In genomic region chr19:728011-728410, GRCh38 we compare ENCODE assay signal across 20 cellular contexts. TPM values are rescaled to one million over a fixed set of nuclear protein-coding genes. Genes with fewer than 3 reads are reported as not detected.
DNase-seq lines count a peak whose midpoint lies in the region; ATAC-seq, FAIRE-seq and TF ChIP-seq lines count a peak whose summit lies in the region.
"Had no signal": no experiment of that assay in that cellular context is flagged by ENCODE, and none has a peak within 500 bp of the region (broad histone marks: within the 10 kb centered on the region; RNA-seq: fewer than 3 reads in every experiment).

No MANE protein-coding gene starts in this region.

- intact Hi-C loops in esophagus muscularis mucosa (cut with DNase I): no loop called here
- intact Hi-C loops in HepG2 (cut with micrococcal nuclease; ENCODE audit: unreplicated experiment): no loop called here
- intact Hi-C loops in thyroid gland (cut with DNase I): no loop called here
- intact Hi-C loops in Calu3 (cut with micrococcal nuclease; ENCODE audit: unreplicated experiment): no loop called here

- no TSS peak for BruUV-seq in HepG2 (replicated peaks; lab: Mats Ljungman, UMichigan)
- BruUV-seq in Calu3 (replicated peaks; lab: Mats Ljungman, UMichigan): no TSS peak

- no peak overlapping the region for H2AFZ ChIP-seq in HepG2 (ENCODE audit: low read length)

- no peak overlapping the region for H3K9ac ChIP-seq in HepG2 (ENCODE audit: insufficient read depth, low read depth, low read length)

- POLR2A ChIA-PET in HepG2 (lab: Yijun Ruan, JAX): no interaction called here

- H3K27me3 ChIP-seq in SJCRH30: no peaks in the 10 kb centered on the region
- H3K27me3 ChIP-seq in esophagus muscularis mucosa: no peaks in the 10 kb centered on the region
- H3K27me3 ChIP-seq in HepG2 (ENCODE audit: control insufficient read depth in 1 of 2, insufficient read depth in 2 of 2, low read length in 2 of 2): no peaks in the 10 kb centered on the region
- H3K27me3 ChIP-seq in thyroid gland: no peaks in the 10 kb centered on the region

- no peaks in the 10 kb centered on the region for H3K36me3 ChIP-seq in SJCRH30
- H3K36me3 ChIP-seq in esophagus muscularis mucosa: peaks cover 0 to 46% (median 38%) of the 10 kb centered on the region in 4 donors
- no peaks in the 10 kb centered on the region for H3K36me3 ChIP-seq in HepG2 (replicated peaks in 1 of 2; ENCODE audit: control insufficient read depth in 1 of 2, insufficient read depth in 2 of 2, low read length in 2 of 2)
- no peaks in the 10 kb centered on the region for H3K36me3 ChIP-seq in thyroid gland

- H3K27me3 Mint-ChIP-seq in stimulated activated memory B cell treated with anti-CD40 and anti-IgM and Interleukin-4, amounts not matched to agents 10 μg/mL and 1 μg/mL and 100 μg/mL, for 72 hours: peaks cover 53% of the 10 kb centered on the region
- peaks cover 3% of the 10 kb centered on the region for H3K27me3 Mint-ChIP-seq in Calu3 (ENCODE audit: unreplicated experiment)
- H3K27me3 Mint-ChIP-seq: activated CD4-positive, alpha-beta T cell treated with anti-CD3 and anti-CD28 coated beads, Interleukin-2, amount 10 ng/mL, durations not matched to agents 24 days and 14 days had no signal

- 55% methylated on average over 14 of the region's 26 CpGs for WGBS in esophagus muscularis mucosa
- WGBS in HepG2 (ENCODE audit: low lambda C conversion rate): 91% methylated on average over 18 of the region's 26 CpGs
- WGBS in thyroid gland, 2 donors: 75 to 79% methylated on average over 18 to 26 of the region's 26 CpGs

- FAIRE-seq in HepG2 (lab: Jason Lieb, UNC): no peak
- no peak for FAIRE-seq in HTR-8/SVneo (lab: Jason Lieb, UNC)
- FAIRE-seq: G401.6 had no signal

- ATAC-seq in HepG2 (peak; percentile 16; the same call in 1 of the 3 replicates), HG03469 (IDR thresholded peaks at IDR 0.05; ENCODE audit: unreplicated experiment) (no peak)
- no peak for ATAC-seq in stimulated activated memory B cell treated with anti-CD40 and anti-IgM and Interleukin-4, amounts not matched to agents 10 μg/mL and 1 μg/mL and 100 μg/mL, for 72 hours

- H3K27ac ChIP-seq in SJCRH30: peak overlapping the region; percentile 37; the same call in 1 of the 2 replicates
- H3K27ac ChIP-seq in esophagus muscularis mucosa (replicated peaks in 1 of 4): peak overlapping the region; percentile 58 to 80 (median 74)
- H3K27ac ChIP-seq in HepG2 (ENCODE audit: extremely low read length, insufficient read depth, low read length): no peak overlapping the region
- peak overlapping the region; percentile 15 to 70 (median 52) for H3K27ac ChIP-seq in thyroid gland
- H3K27ac ChIP-seq: C4-2B had no signal

- TF ChIP-seq RAD21 in HepG2 (CRISPR knock-in tag; IDR thresholded peaks at IDR 0.05): no peak

- H3K4me3 ChIP-seq in SJCRH30: peak overlapping the region; percentile 31
- H3K4me3 ChIP-seq in esophagus muscularis mucosa: no peak overlapping the region
- H3K4me3 ChIP-seq in HepG2 (replicated peaks in 1 of 3; ENCODE audit: insufficient read depth in 1 of 3, low read depth in 2 of 3, low read length in 3 of 3): no peak overlapping the region
- no peak overlapping the region for H3K4me3 ChIP-seq in thyroid gland (replicated peaks in 1 of 3)

- H3K79me2 ChIP-seq in HepG2 (ENCODE audit: insufficient read depth, low read length): no peaks in the 10 kb centered on the region

- H3K27ac Mint-ChIP-seq in stimulated activated memory B cell treated with anti-CD40 and anti-IgM and Interleukin-4, amounts not matched to agents 10 μg/mL and 1 μg/mL and 100 μg/mL, for 72 hours: no peak overlapping the region
- no peak overlapping the region for H3K27ac Mint-ChIP-seq in Calu3 (ENCODE audit: unreplicated experiment)
- H3K27ac Mint-ChIP-seq: activated CD4-positive, alpha-beta T cell treated with anti-CD3 and anti-CD28 coated beads, Interleukin-2, amount 10 ng/mL, durations not matched to agents 24 days and 14 days; activated T-helper 2 cell treated with anti-CD3 and anti-CD28 coated beads, Interferon-gamma antibody, Interleukin-2, Interleukin-4, amounts not matched to agents 10 μg/mL and 5 μg/mL and 100 μg/mL, durations not matched to agents 14 hours and 24 hours and 36 hours; mesothelial cell of epicardium had no signal

- peaks cover 9% of the 10 kb centered on the region for H3K4me1 Mint-ChIP-seq in stimulated activated memory B cell treated with anti-CD40 and anti-IgM and Interleukin-4, amounts not matched to agents 10 μg/mL and 1 μg/mL and 100 μg/mL, for 72 hours
- peaks cover 2% of the 10 kb centered on the region for H3K4me1 Mint-ChIP-seq in Calu3 (ENCODE audit: low read depth, unreplicated experiment)
- H3K4me1 Mint-ChIP-seq: mesothelial cell of epicardium had no signal

- H3K9me3 ChIP-seq in SJCRH30 (replicated peaks) (no peaks in the 10 kb centered on the region), esophagus muscularis mucosa (no peaks in the 10 kb centered on the region), HepG2 (ENCODE audit: low read length) (no peaks in the 10 kb centered on the region), thyroid gland (no peaks in the 10 kb centered on the region)

- no peak overlapping the region for H3K4me3 Mint-ChIP-seq in stimulated activated memory B cell treated with anti-CD40 and anti-IgM and Interleukin-4, amounts not matched to agents 10 μg/mL and 1 μg/mL and 100 μg/mL, for 72 hours
- H3K4me3 Mint-ChIP-seq in Calu3 (ENCODE audit: low read depth, unreplicated experiment): no peak overlapping the region
- H3K4me3 Mint-ChIP-seq: activated CD4-positive, alpha-beta T cell treated with anti-CD3 and anti-CD28 coated beads, Interleukin-2, amount 10 ng/mL, durations not matched to agents 24 days and 14 days; mesothelial cell of epicardium had no signal

- H3K4me2 ChIP-seq in HepG2 (ENCODE audit: low read depth, low read length): no peak overlapping the region

- H3K4me1 ChIP-seq in SJCRH30 (no peaks in the 10 kb centered on the region), esophagus muscularis mucosa (peaks cover 12 to 19% (median 14%) of the 10 kb centered on the region in 4 donors), HepG2 (ENCODE audit: insufficient read depth, low read length) (peaks cover 5% of the 10 kb centered on the region), thyroid gland (peaks cover 0 to 12% of the 10 kb centered on the region in 2 donors)

- CTCF ChIA-PET in HepG2 (lab: Yijun Ruan, JAX; ENCODE audit: low intra/inter-chr PET ratio, low total read pairs): no interaction called here
- CTCF ChIA-PET in Calu3 (lab: Charles Lee): no interaction called here

- peak; percentile 85 to 89 for DNase-seq in SJCRH30
- DNase-seq in esophagus muscularis mucosa (ENCODE audit: extremely low spot score): no peak
- no peak for DNase-seq in HepG2 (ENCODE audit: low spot score)
- peak; percentile 31 to 45 for DNase-seq in thyroid gland
- DNase-seq in HTR-8/SVneo (ENCODE audit: insufficient read length, low spot score): no peak
- DNase-seq in Calu3: no peak
- DNase-seq: activated CD4-positive, alpha-beta T cell treated with anti-CD3 and anti-CD28 coated beads, Interleukin-2, amount 10 ng/mL, durations not matched to agents 24 days and 14 days; KBM-7; NCI-H1417 treated with DMSO at 0.1 percent for 48 hours; NCI-H510A treated with DMSO at 0.1 percent for 48 hours; occipital lobe; RPMI8226; stimulated activated CD4-positive, alpha-beta T cell treated with anti-CD3 and anti-CD28 coated beads, Interleukin-2, amount 100 ng/mL, for 48 hours had no signal

- H3K36me3 Mint-ChIP-seq in stimulated activated memory B cell treated with anti-CD40 and anti-IgM and Interleukin-4, amounts not matched to agents 10 μg/mL and 1 μg/mL and 100 μg/mL, for 72 hours: no peaks in the 10 kb centered on the region
- peaks cover 8% of the 10 kb centered on the region for H3K36me3 Mint-ChIP-seq in Calu3 (ENCODE audit: insufficient read depth, unreplicated experiment)

- in situ Hi-C loops in HepG2 (cut with HindIII; ENCODE audit: extremely low pct_ligation_motif_present, low pct_unique_long_range_greater_than_20kb): no loop called here

- no peak for TF ChIP-seq CTCF in esophagus muscularis mucosa (IDR thresholded peaks at IDR 0.05)
- no peak for TF ChIP-seq CTCF in HepG2 (CRISPR knock-in tag; IDR thresholded peaks at IDR 0.05)
- TF ChIP-seq CTCF in thyroid gland (IDR thresholded peaks at IDR 0.05): no peak
- no peak for TF ChIP-seq CTCF in Calu3 (IDR thresholded peaks at IDR 0.05; ENCODE audit: unreplicated experiment)

- TF ChIP-seq EP300 in esophagus muscularis mucosa (IDR thresholded peaks at IDR 0.05) (no peak), HepG2 (IDR thresholded peaks at IDR 0.05; ENCODE audit: low read depth in 2 of 2, low read length in 2 of 2) (no peak), HepG2 (CRISPR knock-in tag; IDR thresholded peaks at IDR 0.05; ENCODE audit: borderline replicate concordance) (no peak)

- H4K20me1 ChIP-seq in HepG2 (ENCODE audit: insufficient read depth, low read length): no peaks in the 10 kb centered on the region

- H3K9me3 Mint-ChIP-seq in stimulated activated memory B cell treated with anti-CD40 and anti-IgM and Interleukin-4, amounts not matched to agents 10 μg/mL and 1 μg/mL and 100 μg/mL, for 72 hours: no peaks in the 10 kb centered on the region
- H3K9me3 Mint-ChIP-seq in Calu3 (ENCODE audit: low read depth, unreplicated experiment): no peaks in the 10 kb centered on the region
- H3K9me3 Mint-ChIP-seq: activated CD4-positive, alpha-beta T cell treated with anti-CD3 and anti-CD28 coated beads, Interleukin-2, amount 10 ng/mL, durations not matched to agents 24 days and 14 days; activated T-helper 2 cell treated with anti-CD3 and anti-CD28 coated beads, Interferon-gamma antibody, Interleukin-2, Interleukin-4, amounts not matched to agents 10 μg/mL and 5 μg/mL and 100 μg/mL, durations not matched to agents 14 hours and 24 hours and 36 hours; mesothelial cell of epicardium had no signal

- TF ChIP-seq POLR2A in esophagus muscularis mucosa (IDR thresholded peaks at IDR 0.05; ENCODE audit: low read depth) (no peak), HepG2 (IDR thresholded peaks at IDR 0.05; ENCODE audit: insufficient read depth in 1 of 2, low read depth in 2 of 2, low read length in 2 of 2) (no peak), thyroid gland (IDR thresholded peaks at IDR 0.05) (no peak)

RNA-seq across cellular contexts. Expression of gene PALM, which starts 19.3 kb away (rescaled TPM):
- 4.4 and 4.6 TPM in 2 replicates for total RNA-seq in SJCRH30 (2014; rRNA removed; shearing (Covaris generic))
- 100 to 1,000 TPM in 1 of 4 donors, 10 to 100 TPM in 3; 42.8 to 119 (median 70.8) TPM for total RNA-seq in esophagus muscularis mucosa
- 9.7 and 10.8 TPM in 2 replicates for total RNA-seq in HepG2 (2016; rRNA removed; fragmentation: Illumina TruSeq; extraction: Trizol)
- total RNA-seq in HepG2 (2016; cell fraction: cytosol; rRNA removed; fragmentation: Illumina TruSeq; extraction: Trizol; ENCODE audit: low read depth): 8.3 and 10.1 TPM in 2 replicates
- total RNA-seq in HepG2 (2016; cell fraction: insoluble cytoplasmic fraction; rRNA removed; fragmentation: Illumina TruSeq; extraction: Trizol): 6.4 and 11.8 TPM in 2 replicates
- 16.6 and 19.9 TPM in 2 replicates for total RNA-seq in HepG2 (2016; cell fraction: membrane; rRNA removed; fragmentation: Illumina TruSeq; extraction: Trizol)
- total RNA-seq in HepG2 (2016; cell fraction: nucleus; rRNA removed; fragmentation: Illumina TruSeq; extraction: Trizol): 6.7 and 6.9 TPM in 2 replicates
- polyA plus RNA-seq in HepG2 (2011; rRNA removed): 4.0 and 5.4 TPM in 2 replicates
- polyA plus RNA-seq in HepG2 (2011; cell fraction: cytosol; rRNA removed): 3.7 and 4.7 TPM in 2 replicates
- polyA plus RNA-seq in HepG2 (2011; cell fraction: nucleus; rRNA removed): 6.0 and 7.8 TPM in 2 replicates
- 12.4 and 19.1 TPM in 2 replicates for polyA plus RNA-seq in HepG2 (2012)
- polyA plus RNA-seq in HepG2 (2016; cell fraction: cytosol; fragmentation: Illumina TruSeq; extraction: Trizol; ENCODE audit: low read depth): 9.4 and 11.9 TPM in 2 replicates
- polyA plus RNA-seq in HepG2 (2016; cell fraction: insoluble cytoplasmic fraction; fragmentation: Illumina TruSeq; extraction: Trizol; ENCODE audit: low read depth): 15.1 and 19.3 TPM in 2 replicates
- 19.1 and 21.1 TPM in 2 replicates for polyA plus RNA-seq in HepG2 (2016; cell fraction: membrane; fragmentation: Illumina TruSeq; extraction: Trizol; ENCODE audit: low read depth)
- 18.9 and 19.6 TPM in 2 replicates for polyA plus RNA-seq in HepG2 (2016; cell fraction: nucleus; fragmentation: Illumina TruSeq; extraction: Trizol; ENCODE audit: insufficient read depth, low read depth)
- polyA minus RNA-seq in HepG2 (2011; rRNA and poly(A)+ RNA removed; ENCODE audit: low replicate concordance): 1.1 and 5.2 TPM in 2 replicates
- 5.4 and 5.6 TPM in 2 replicates for polyA minus RNA-seq in HepG2 (2011; cell fraction: cytosol; rRNA and poly(A)+ RNA removed)
- 2.2 TPM in 2 replicates for polyA minus RNA-seq in HepG2 (2011; cell fraction: nucleus; rRNA and poly(A)+ RNA removed)
- 10 to 100 TPM; 18.9 to 45.5 (median 27.7) TPM for total RNA-seq in thyroid gland
- total RNA-seq in Calu3 (2022): 0.56 and 0.83 TPM in 2 replicates
- total RNA-seq: activated CD4-positive, alpha-beta T cell treated with anti-CD3 and anti-CD28 coated beads, Interleukin-2, amount 10 ng/mL, durations not matched to agents 24 days and 14 days; activated T-helper 2 cell treated with anti-CD3 and anti-CD28 coated beads, Interferon-gamma antibody, Interleukin-2, Interleukin-4, amounts not matched to agents 10 μg/mL and 5 μg/mL and 100 μg/mL, durations not matched to agents 14 hours and 24 hours and 36 hours; T-helper 2 cell treated with Interferon-gamma antibody and Interleukin-4, amounts not matched to agents 100 ng/mL and 5 ng/mL, for 36 hours had no signal

RNA-seq across cellular contexts. Expression of gene MISP, which starts 22.9 kb away (rescaled TPM):
- 0.18 and 0.41 TPM in 2 replicates for total RNA-seq in SJCRH30 (2014; rRNA removed; shearing (Covaris generic))
- 1 to 10 TPM in 1 of 4 donors, not detected in 3; 2.0 TPM for total RNA-seq in esophagus muscularis mucosa
- 1.1 and 1.3 TPM in 2 replicates for total RNA-seq in HepG2 (2016; rRNA removed; fragmentation: Illumina TruSeq; extraction: Trizol)
- 0.30 and 0.35 TPM in 2 replicates for total RNA-seq in HepG2 (2016; cell fraction: cytosol; rRNA removed; fragmentation: Illumina TruSeq; extraction: Trizol; ENCODE audit: low read depth)
- 0.77 and 1.3 TPM in 2 replicates for total RNA-seq in HepG2 (2016; cell fraction: insoluble cytoplasmic fraction; rRNA removed; fragmentation: Illumina TruSeq; extraction: Trizol)
- total RNA-seq in HepG2 (2016; cell fraction: membrane; rRNA removed; fragmentation: Illumina TruSeq; extraction: Trizol): 0.77 and 0.96 TPM in 2 replicates
- total RNA-seq in HepG2 (2016; cell fraction: nucleus; rRNA removed; fragmentation: Illumina TruSeq; extraction: Trizol): 0.78 and 0.99 TPM in 2 replicates
- 0.67 and 0.71 TPM in 2 replicates for polyA plus RNA-seq in HepG2 (2011; rRNA removed)
- 0.53 and 0.71 TPM in 2 replicates for polyA plus RNA-seq in HepG2 (2011; cell fraction: cytosol; rRNA removed)
- polyA plus RNA-seq in HepG2 (2011; cell fraction: nucleus; rRNA removed): 0.81 and 0.85 TPM in 2 replicates
- 2.1 and 3.1 TPM in 2 replicates for polyA plus RNA-seq in HepG2 (2012)
- polyA plus RNA-seq in HepG2 (2016; cell fraction: cytosol; fragmentation: Illumina TruSeq; extraction: Trizol; ENCODE audit: low read depth): 0.23 and 0.32 TPM in 2 replicates
- polyA plus RNA-seq in HepG2 (2016; cell fraction: insoluble cytoplasmic fraction; fragmentation: Illumina TruSeq; extraction: Trizol; ENCODE audit: low read depth): 1.2 and 1.5 TPM in 2 replicates
- polyA plus RNA-seq in HepG2 (2016; cell fraction: membrane; fragmentation: Illumina TruSeq; extraction: Trizol; ENCODE audit: low read depth): 0.40 and 0.79 TPM in 2 replicates
- polyA plus RNA-seq in HepG2 (2016; cell fraction: nucleus; fragmentation: Illumina TruSeq; extraction: Trizol; ENCODE audit: insufficient read depth, low read depth): 1.2 and 1.6 TPM in 2 replicates
- 1.2 and 37.0 TPM in 2 replicates for polyA minus RNA-seq in HepG2 (2011; rRNA and poly(A)+ RNA removed; ENCODE audit: low replicate concordance)
- polyA minus RNA-seq in HepG2 (2011; cell fraction: cytosol; rRNA and poly(A)+ RNA removed): 0.62 and 0.99 TPM in 2 replicates
- polyA minus RNA-seq in HepG2 (2011; cell fraction: nucleus; rRNA and poly(A)+ RNA removed): 0.37 and 0.39 TPM in 2 replicates
- total RNA-seq in thyroid gland: under 1 TPM in 2 of 4 donors, not detected in 2; 0.63 to 0.68 TPM
- 73.9 and 90.5 TPM in 2 replicates for total RNA-seq in Calu3 (2022)
- total RNA-seq: activated CD4-positive, alpha-beta T cell treated with anti-CD3 and anti-CD28 coated beads, Interleukin-2, amount 10 ng/mL, durations not matched to agents 24 days and 14 days; activated T-helper 2 cell treated with anti-CD3 and anti-CD28 coated beads, Interferon-gamma antibody, Interleukin-2, Interleukin-4, amounts not matched to agents 10 μg/mL and 5 μg/mL and 100 μg/mL, durations not matched to agents 14 hours and 24 hours and 36 hours; occipital lobe; T-helper 2 cell treated with Interferon-gamma antibody and Interleukin-4, amounts not matched to agents 100 ng/mL and 5 ng/mL, for 36 hours had no signal

RNA-seq across cellular contexts. Expression of gene PRSS57, which starts 32.8 kb away (rescaled TPM):
- not detected in 2 replicates for total RNA-seq in SJCRH30 (2014; rRNA removed; shearing (Covaris generic))
- under 1 TPM in 1 of 4 donors, not detected in 3; 0.34 TPM for total RNA-seq in esophagus muscularis mucosa
- not detected in 2 replicates for total RNA-seq in HepG2 (2016; rRNA removed; fragmentation: Illumina TruSeq; extraction: Trizol)
- not detected in 2 replicates for total RNA-seq in HepG2 (2016; cell fraction: cytosol; rRNA removed; fragmentation: Illumina TruSeq; extraction: Trizol; ENCODE audit: low read depth)
- total RNA-seq in HepG2 (2016; cell fraction: insoluble cytoplasmic fraction; rRNA removed; fragmentation: Illumina TruSeq; extraction: Trizol): not detected in 2 replicates
- total RNA-seq in HepG2 (2016; cell fraction: membrane; rRNA removed; fragmentation: Illumina TruSeq; extraction: Trizol): not detected in 2 replicates
- total RNA-seq in HepG2 (2016; cell fraction: nucleus; rRNA removed; fragmentation: Illumina TruSeq; extraction: Trizol): not detected in 2 replicates
- 0.12 and 0.20 TPM in 2 replicates for polyA plus RNA-seq in HepG2 (2011; rRNA removed)
- 0.10 and 0.20 TPM in 2 replicates for polyA plus RNA-seq in HepG2 (2011; cell fraction: cytosol; rRNA removed)
- polyA plus RNA-seq in HepG2 (2011; cell fraction: nucleus; rRNA removed): not detected in 2 replicates
- 0.13 and 0.16 TPM in 2 replicates for polyA plus RNA-seq in HepG2 (2012)
- polyA plus RNA-seq in HepG2 (2016; cell fraction: cytosol; fragmentation: Illumina TruSeq; extraction: Trizol; ENCODE audit: low read depth): not detected in 2 replicates
- not detected in 2 replicates for polyA plus RNA-seq in HepG2 (2016; cell fraction: insoluble cytoplasmic fraction; fragmentation: Illumina TruSeq; extraction: Trizol; ENCODE audit: low read depth)
- not detected in 2 replicates for polyA plus RNA-seq in HepG2 (2016; cell fraction: membrane; fragmentation: Illumina TruSeq; extraction: Trizol; ENCODE audit: low read depth)
- not detected in 2 replicates for polyA plus RNA-seq in HepG2 (2016; cell fraction: nucleus; fragmentation: Illumina TruSeq; extraction: Trizol; ENCODE audit: insufficient read depth, low read depth)
- not detected in 2 replicates for polyA minus RNA-seq in HepG2 (2011; rRNA and poly(A)+ RNA removed; ENCODE audit: low replicate concordance)
- polyA minus RNA-seq in HepG2 (2011; cell fraction: cytosol; rRNA and poly(A)+ RNA removed): not detected in 2 replicates
- not detected in 2 replicates for polyA minus RNA-seq in HepG2 (2011; cell fraction: nucleus; rRNA and poly(A)+ RNA removed)
- not detected for total RNA-seq in thyroid gland
- not detected in 2 replicates for total RNA-seq in Calu3 (2022)
- total RNA-seq: activated CD4-positive, alpha-beta T cell treated with anti-CD3 and anti-CD28 coated beads, Interleukin-2, amount 10 ng/mL, durations not matched to agents 24 days and 14 days; activated T-helper 2 cell treated with anti-CD3 and anti-CD28 coated beads, Interferon-gamma antibody, Interleukin-2, Interleukin-4, amounts not matched to agents 10 μg/mL and 5 μg/mL and 100 μg/mL, durations not matched to agents 14 hours and 24 hours and 36 hours; mesothelial cell of epicardium; occipital lobe; T-helper 2 cell treated with Interferon-gamma antibody and Interleukin-4, amounts not matched to agents 100 ng/mL and 5 ng/mL, for 36 hours had no signal

RNA-seq across cellular contexts. Expression of gene FSTL3, which starts 51.8 kb away (rescaled TPM):
- total RNA-seq in SJCRH30 (2014; rRNA removed; shearing (Covaris generic)): 6.5 and 8.0 TPM in 2 replicates
- total RNA-seq in esophagus muscularis mucosa (100 to 1,000 TPM; 115 to 226 (median 217) TPM), HepG2 (2016; rRNA removed; fragmentation: Illumina TruSeq; extraction: Trizol) (5.8 and 13.5 TPM in 2 replicates), thyroid gland (10 to 100 TPM; 16.2 to 73.4 (median 62.9) TPM), Calu3 (2022) (6.9 and 7.1 TPM in 2 replicates)
- 3.3 and 3.8 TPM in 2 replicates for total RNA-seq in HepG2 (2016; cell fraction: cytosol; rRNA removed; fragmentation: Illumina TruSeq; extraction: Trizol; ENCODE audit: low read depth)
- total RNA-seq in HepG2 (2016; cell fraction: insoluble cytoplasmic fraction; rRNA removed; fragmentation: Illumina TruSeq; extraction: Trizol): 4.6 and 14.2 TPM in 2 replicates
- 7.0 and 8.2 TPM in 2 replicates for total RNA-seq in HepG2 (2016; cell fraction: membrane; rRNA removed; fragmentation: Illumina TruSeq; extraction: Trizol)
- 11.9 and 15.2 TPM in 2 replicates for total RNA-seq in HepG2 (2016; cell fraction: nucleus; rRNA removed; fragmentation: Illumina TruSeq; extraction: Trizol)
- polyA plus RNA-seq in HepG2 (2011; rRNA removed): 15.6 and 30.9 TPM in 2 replicates
- 24.5 and 32.7 TPM in 2 replicates for polyA plus RNA-seq in HepG2 (2011; cell fraction: cytosol; rRNA removed)
- 151 and 166 TPM in 2 replicates for polyA plus RNA-seq in HepG2 (2011; cell fraction: nucleus; rRNA removed)
- polyA plus RNA-seq in HepG2 (2012): 19.0 and 28.0 TPM in 2 replicates
- 3.1 and 4.0 TPM in 2 replicates for polyA plus RNA-seq in HepG2 (2016; cell fraction: cytosol; fragmentation: Illumina TruSeq; extraction: Trizol; ENCODE audit: low read depth)
- 6.4 and 7.0 TPM in 2 replicates for polyA plus RNA-seq in HepG2 (2016; cell fraction: insoluble cytoplasmic fraction; fragmentation: Illumina TruSeq; extraction: Trizol; ENCODE audit: low read depth)
- 5.8 and 6.2 TPM in 2 replicates for polyA plus RNA-seq in HepG2 (2016; cell fraction: membrane; fragmentation: Illumina TruSeq; extraction: Trizol; ENCODE audit: low read depth)
- polyA plus RNA-seq in HepG2 (2016; cell fraction: nucleus; fragmentation: Illumina TruSeq; extraction: Trizol; ENCODE audit: insufficient read depth, low read depth): 30.9 and 40.0 TPM in 2 replicates
- polyA minus RNA-seq in HepG2 (2011; rRNA and poly(A)+ RNA removed; ENCODE audit: low replicate concordance): 28.2 and 70.2 TPM in 2 replicates
- polyA minus RNA-seq in HepG2 (2011; cell fraction: cytosol; rRNA and poly(A)+ RNA removed): 10.6 and 21.0 TPM in 2 replicates
- 6.8 and 7.9 TPM in 2 replicates for polyA minus RNA-seq in HepG2 (2011; cell fraction: nucleus; rRNA and poly(A)+ RNA removed)

Comparison
In these comparisons a context has a peak if more than half of its experiments do, and no peak if none do; other contexts are left out.
1. DNase-seq: peak in SJCRH30 (2 of 2) and thyroid gland (2 of 2); none in esophagus muscularis mucosa (single experiment), HepG2 (single experiment), HTR-8/SVneo (single experiment) and Calu3 (single experiment).
2. RNA of gene MISP, which starts 22.9 kb away (total RNA-seq): 73.9 to 90.5 TPM in Calu3; 0.30 to 1.3 TPM in HepG2, 0.63 to 0.68 TPM in thyroid gland, 0.18 to 0.41 TPM in SJCRH30 and 2.0 TPM in esophagus muscularis mucosa; every median in the first group is over 10 times any median in the second.